Comparison of ENCODE assay signal across 9 cellular contexts in the genomic region with DNA sequence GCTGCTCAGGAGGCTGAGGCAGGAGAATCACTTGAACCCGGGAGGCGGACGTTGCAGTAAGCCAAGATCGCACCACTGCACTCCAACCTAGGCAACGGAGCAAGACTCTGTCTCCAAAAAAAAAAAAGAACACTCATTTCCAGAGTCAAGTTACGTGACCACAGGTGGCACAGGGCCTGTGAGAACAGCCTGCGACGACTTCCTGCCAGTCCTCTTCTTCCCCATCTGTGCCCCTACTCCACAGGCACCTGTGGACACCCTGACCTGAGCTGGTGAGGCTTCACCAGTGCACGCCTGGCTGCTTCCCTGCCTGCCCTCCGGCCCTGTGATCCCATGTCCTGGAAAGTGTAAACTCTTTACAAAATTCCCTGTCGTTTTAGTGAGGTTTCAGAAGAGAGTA.
A peak's percentile ranks its signal among the peaks of the same experiment; 100 is the strongest.
DNase-seq lines count a peak whose midpoint lies in the region; ATAC-seq and TF ChIP-seq lines count a peak whose summit lies in the region.
"Had no signal": no experiment of that assay in that cellular context is flagged by ENCODE, and none has a peak within 500 bp of the region (broad histone marks: within the 10 kb centered on the region; RNA-seq: fewer than 3 reads in every experiment).

No MANE protein-coding gene starts in this region.

- TF ChIP-seq CTCF in DOHH2 (IDR thresholded peaks at IDR 0.05; ENCODE audit: low read depth, low read length, poor library complexity, severe bottlenecking) = no peak
- TF ChIP-seq CTCF in Loucy (conservative IDR thresholded peaks at IDR 0.05; ENCODE audit: low read length) = no peak
- no peak for TF ChIP-seq CTCF in WERI-Rb-1 (IDR thresholded peaks at IDR 0.05; ENCODE audit: low read depth, low read length)

- no peak overlapping the region for H2AFZ ChIP-seq in Loucy (ENCODE audit: low read length)

- no peak for DNase-seq in effector memory CD4-positive, alpha-beta T cell
- DNase-seq in WERI-Rb-1 (no peak), LoVo (ENCODE audit: low spot score) (no peak), germinal center (ENCODE audit: low spot score) (no peak)
- DNase-seq: NCI-H1436 treated with DMSO at 0.1 percent for 48 hours had no signal

- H3K27ac ChIP-seq in DOHH2 (ENCODE audit: low read depth, low read length) = peak overlapping the region; percentile 91
- H3K27ac ChIP-seq in effector memory CD4-positive, alpha-beta T cell (ENCODE audit: insufficient read depth, low read length, poor library complexity, severe bottlenecking) = peak overlapping the region; percentile 38
- no peak overlapping the region for H3K27ac ChIP-seq in WERI-Rb-1

- ATAC-seq in GM21447 (IDR thresholded peaks at IDR 0.05; ENCODE audit: unreplicated experiment) (peak; percentile 55), GM19467 (IDR thresholded peaks at IDR 0.05; ENCODE audit: unreplicated experiment) (no peak)

- H3K9me2 ChIP-seq in DOHH2 (replicated peaks; ENCODE audit: control insufficient read depth, low read length) (no peaks in the 10 kb centered on the region), Loucy (replicated peaks; ENCODE audit: low read depth, low read length) (no peaks in the 10 kb centered on the region)

- H3K4me2 ChIP-seq in DOHH2 (ENCODE audit: low read length) (peak overlapping the region; percentile 85), Loucy (ENCODE audit: low read depth, low read length, poor library complexity, severe bottlenecking) (peak overlapping the region; percentile 33)

- H4K20me1 ChIP-seq in DOHH2 (ENCODE audit: control insufficient read depth, insufficient read depth, low read depth, low read length) = peaks cover 3% of the 10 kb centered on the region; the same call in 1 of the 2 replicates
- peaks cover 92% of the 10 kb centered on the region for H4K20me1 ChIP-seq in Loucy (ENCODE audit: insufficient read depth, low read length, poor library complexity, severe bottlenecking)

- peaks cover 58% of the 10 kb centered on the region for H3F3A ChIP-seq in DOHH2 (ENCODE audit: control insufficient read depth, insufficient read depth)
- no peaks in the 10 kb centered on the region for H3F3A ChIP-seq in Loucy (ENCODE audit: low read depth)

- H3K36me3 ChIP-seq in DOHH2 (ENCODE audit: control insufficient read depth, low read length) (peaks cover 31% of the 10 kb centered on the region), Loucy (ENCODE audit: insufficient read depth, low read length) (peaks cover 19% of the 10 kb centered on the region; the same call in 1 of the 2 replicates), WERI-Rb-1 (no peaks in the 10 kb centered on the region; the same call in none of the 2 replicates)
- H3K36me3 ChIP-seq in effector memory CD4-positive, alpha-beta T cell (ENCODE audit: control insufficient read depth, insufficient read depth, low read length) = peaks cover 7% of the 10 kb centered on the region

- H3K4me3 ChIP-seq in DOHH2 (ENCODE audit: low read length) = peak overlapping the region; percentile 55
- H3K4me3 ChIP-seq in Loucy (ENCODE audit: low read length, poor library complexity, severe bottlenecking) = no peak overlapping the region
- H3K4me3 ChIP-seq in effector memory CD4-positive, alpha-beta T cell (ENCODE audit: insufficient read depth, low read depth, low read length, poor library complexity, severe bottlenecking) = no peak overlapping the region
- H3K4me3 ChIP-seq in WERI-Rb-1 (ENCODE audit: low read depth, low read length) = no peak overlapping the region

- H3K27me3 ChIP-seq in DOHH2 (ENCODE audit: control insufficient read depth, low read length) (no peaks in the 10 kb centered on the region), Loucy (ENCODE audit: insufficient read depth, low read length, poor library complexity, severe bottlenecking) (no peaks in the 10 kb centered on the region), WERI-Rb-1 (ENCODE audit: insufficient read depth, low read depth, severe bottlenecking) (no peaks in the 10 kb centered on the region)
- H3K27me3 ChIP-seq in effector memory CD4-positive, alpha-beta T cell (replicated peaks; ENCODE audit: control insufficient read depth, insufficient read depth, low read length, poor library complexity, severe bottlenecking) = no peaks in the 10 kb centered on the region

- H3K9ac ChIP-seq in Loucy (ENCODE audit: low read depth, low read length, poor library complexity, severe bottlenecking) = no peak overlapping the region

- H3K9me3 ChIP-seq in DOHH2 (ENCODE audit: control insufficient read depth, insufficient read depth, low read length) (no peaks in the 10 kb centered on the region), Loucy (ENCODE audit: insufficient read depth, low read depth, low read length) (no peaks in the 10 kb centered on the region), WERI-Rb-1 (ENCODE audit: severe bottlenecking) (no peaks in the 10 kb centered on the region)
- no peaks in the 10 kb centered on the region for H3K9me3 ChIP-seq in effector memory CD4-positive, alpha-beta T cell (ENCODE audit: control insufficient read depth, low read length)

- H3K79me2 ChIP-seq in DOHH2 (ENCODE audit: control insufficient read depth, low read length) = peaks cover 93% of the 10 kb centered on the region
- H3K79me2 ChIP-seq in Loucy (ENCODE audit: insufficient read depth, low read length) = peaks cover 98% of the 10 kb centered on the region

- H3K4me1 ChIP-seq in DOHH2 (ENCODE audit: control insufficient read depth, low read length) (peaks cover 100% of the 10 kb centered on the region), Loucy (ENCODE audit: insufficient read depth, low read length, poor library complexity, severe bottlenecking) (peaks cover 34% of the 10 kb centered on the region)
- peaks cover 46% of the 10 kb centered on the region for H3K4me1 ChIP-seq in effector memory CD4-positive, alpha-beta T cell (ENCODE audit: control insufficient read depth, insufficient read depth, low read length, poor library complexity, severe bottlenecking)
